In the genomic region with DNA sequence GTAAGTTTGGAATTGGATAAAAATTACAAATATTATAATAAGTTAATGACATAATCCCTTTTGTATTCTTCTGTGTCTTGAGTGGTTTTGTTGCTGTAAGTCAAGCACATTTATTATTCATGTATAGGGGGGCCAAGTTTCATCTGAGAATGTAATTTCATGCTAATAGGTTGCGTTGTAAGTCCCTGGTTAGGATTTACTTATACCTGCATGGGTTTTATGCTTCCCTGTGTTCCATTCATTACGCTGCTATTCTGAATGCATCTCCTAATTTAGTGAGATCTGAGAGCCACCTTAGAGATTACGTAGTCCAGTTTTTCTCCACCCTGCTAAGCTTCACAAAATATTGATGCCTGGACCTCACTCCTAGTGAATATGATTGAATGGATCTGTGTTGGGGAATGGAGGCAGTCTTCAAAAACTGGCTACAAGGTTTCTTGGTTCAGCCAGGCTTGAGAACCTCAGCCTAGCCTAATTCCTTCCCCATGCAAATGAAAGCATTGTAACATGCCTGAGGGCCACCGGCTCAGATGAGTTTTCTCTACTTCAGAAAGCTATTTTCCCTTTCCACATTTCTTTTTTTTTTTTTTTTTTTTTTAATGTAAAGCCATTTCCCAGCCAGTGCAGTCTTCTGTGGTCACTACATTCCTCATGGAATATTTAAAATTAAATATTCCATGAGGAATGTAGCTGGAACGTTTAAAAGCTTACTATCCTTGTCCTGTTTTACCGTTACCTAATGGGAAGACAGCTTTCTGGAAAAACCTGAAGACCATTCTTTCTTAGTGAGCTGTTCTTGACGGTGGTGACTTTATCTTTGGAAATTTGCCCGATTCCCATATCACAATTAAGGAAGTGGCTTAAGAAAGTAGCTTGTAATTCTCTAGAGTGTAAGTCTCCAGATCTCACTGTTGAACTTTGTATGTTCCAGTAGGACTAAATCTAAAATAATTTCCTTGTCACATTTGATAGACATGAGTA, we compare ENCODE assay signal across 16 cellular contexts. TPM values are rescaled to one million over a fixed set of nuclear protein-coding genes. Genes with fewer than 3 reads are reported as not detected.
DNase-seq lines count a peak whose midpoint lies in the region; ATAC-seq, FAIRE-seq and TF ChIP-seq lines count a peak whose summit lies in the region.
"Had no signal": no experiment of that assay in that cellular context is flagged by ENCODE, and none has a peak within 500 bp of the region (broad histone marks: within the 10 kb centered on the region; RNA-seq: fewer than 3 reads in every experiment).

No MANE protein-coding gene starts in this region.

- no peaks in the 10 kb centered on the region for H3K9me3 ChIP-seq in HepG2 (ENCODE audit: low read length)
- H3K9me3 ChIP-seq: BLaER1, vagina had no signal

- no peak for FAIRE-seq in HepG2 (lab: Jason Lieb, UNC)

- TF ChIP-seq POLR2A in HepG2 (IDR thresholded peaks at IDR 0.05; ENCODE audit: insufficient read depth in 1 of 2, low read depth in 2 of 2, low read length in 2 of 2), result no peak

- no TSS peak for BruUV-seq in HepG2 (replicated peaks; lab: Mats Ljungman, UMichigan)

- in situ Hi-C loops in HepG2 (cut with HindIII; ENCODE audit: extremely low pct_ligation_motif_present, low pct_unique_long_range_greater_than_20kb), result no loop called here

- ATAC-seq in HepG2, result no peak
- ATAC-seq: naive thymus-derived CD4-positive, alpha-beta T cell had no signal

- no peak overlapping the region for H2AFZ ChIP-seq in HepG2 (ENCODE audit: low read length)

- TF ChIP-seq RAD21 in HepG2 (CRISPR knock-in tag; IDR thresholded peaks at IDR 0.05), result no peak

- intact Hi-C loops in HepG2 (cut with micrococcal nuclease; ENCODE audit: unreplicated experiment), result no loop called here

- CTCF ChIA-PET in HepG2 (lab: Yijun Ruan, JAX; ENCODE audit: low intra/inter-chr PET ratio, low total read pairs), result no interaction called here

- no peak overlapping the region for H3K27ac ChIP-seq in HepG2 (ENCODE audit: extremely low read length, insufficient read depth, low read length)
- H3K27ac ChIP-seq: BLaER1, skin epidermis, vagina, WERI-Rb-1 had no signal

- TF ChIP-seq EP300 in HepG2 (IDR thresholded peaks at IDR 0.05; ENCODE audit: low read depth in 2 of 2, low read length in 2 of 2) (no peak), HepG2 (CRISPR knock-in tag; IDR thresholded peaks at IDR 0.05; ENCODE audit: borderline replicate concordance) (no peak)

- peak; percentile 74 for DNase-seq in AG10803 (ENCODE audit: low read depth)
- peak; percentile 83 for DNase-seq in NCI-H460 (ENCODE audit: extremely low read depth, low read depth)
- peak; percentile 79 to 87 for DNase-seq in cardiac fibroblast (ENCODE audit: low read depth in 2 of 2)
- DNase-seq in HepG2 (ENCODE audit: low spot score), result no peak
- DNase-seq in NCI-H2227 treated with DMSO at 0.1 percent for 48 hours (lab: John Stamatoyannopoulos, UW), result no peak
- DNase-seq in cortex of kidney (lab: John Stamatoyannopoulos, UW), result no peak
- DNase-seq in iPS-NIHi7 (ENCODE audit: extremely low spot score), result no peak
- no peak for DNase-seq in activated CD4-positive, CD25-positive, alpha-beta regulatory T cell treated with anti-CD3 and anti-CD28 coated beads, Interleukin-2, amount 50 U/mL, for 72 hours
- DNase-seq: MM.1S; naive thymus-derived CD4-positive, alpha-beta T cell; SHP77; WERI-Rb-1 had no signal

- no peak overlapping the region for H3K4me3 ChIP-seq in AG10803 (ENCODE audit: low read length)
- no peak overlapping the region for H3K4me3 ChIP-seq in cardiac fibroblast (replicated peaks in 1 of 2; ENCODE audit: low read depth in 2 of 2, low read length in 2 of 2)
- H3K4me3 ChIP-seq in HepG2 (replicated peaks in 1 of 3; ENCODE audit: insufficient read depth in 1 of 3, low read depth in 2 of 3, low read length in 3 of 3), result no peak overlapping the region
- H3K4me3 ChIP-seq: BLaER1, skin epidermis, vagina had no signal

- POLR2A ChIA-PET in HepG2 (lab: Yijun Ruan, JAX), result no interaction called here

- no peak overlapping the region for H3K9ac ChIP-seq in HepG2 (ENCODE audit: insufficient read depth, low read depth, low read length)
- H3K9ac ChIP-seq: BLaER1 had no signal

- no peaks in the 10 kb centered on the region for H4K20me1 ChIP-seq in HepG2 (ENCODE audit: insufficient read depth, low read length)
- H4K20me1 ChIP-seq: BLaER1 had no signal

- H3K4me1 ChIP-seq in HepG2 (ENCODE audit: insufficient read depth, low read length), result no peaks in the 10 kb centered on the region
- H3K4me1 ChIP-seq: BLaER1, vagina had no signal

- H3K79me2 ChIP-seq in HepG2 (ENCODE audit: insufficient read depth, low read length), result no peaks in the 10 kb centered on the region

- no peak overlapping the region for H3K4me2 ChIP-seq in HepG2 (ENCODE audit: low read depth, low read length)
- H3K4me2 ChIP-seq: BLaER1 had no signal

- H3K27me3 ChIP-seq in HepG2 (ENCODE audit: control insufficient read depth in 1 of 2, insufficient read depth in 2 of 2, low read length in 2 of 2), result peaks cover 0 to under 1% of the 10 kb centered on the region in 2 experiments; a peak in 1 of 5 replicates
- H3K27me3 ChIP-seq: BLaER1, vagina had no signal

- H3K36me3 ChIP-seq in HepG2 (replicated peaks in 1 of 2; ENCODE audit: control insufficient read depth in 1 of 2, insufficient read depth in 2 of 2, low read length in 2 of 2), result no peaks in the 10 kb centered on the region
- H3K36me3 ChIP-seq: BLaER1, vagina, WERI-Rb-1 had no signal

- no peak for TF ChIP-seq CTCF in AG10803 (conservative IDR thresholded peaks at IDR 0.05; ENCODE audit: low read length)
- TF ChIP-seq CTCF in cardiac fibroblast (IDR thresholded peaks at IDR 0.05; ENCODE audit: low read depth, low read length), result no peak
- no peak for TF ChIP-seq CTCF in HepG2 (CRISPR knock-in tag; IDR thresholded peaks at IDR 0.05)

- 51% methylated on average over 8 of the region's 8 CpGs for WGBS in HepG2 (ENCODE audit: low lambda C conversion rate)

TF ChIP-seq in HepG2, 621 proteins besides CTCF, POLR2A, EP300 and RAD21:
- TF ChIP-seq HNRNPH1 (optimal IDR thresholded peaks at IDR 0.05; ENCODE audit: low read depth, low read length) (no peak), ATF7 (IDR thresholded peaks at IDR 0.05) (peak; percentile 14; the same call in 1 of the 2 replicates), ATF7 (CRISPR knock-in tag; IDR thresholded peaks at IDR 0.05) (no peak), ZBTB7B (CRISPR knock-in tag; IDR thresholded peaks at IDR 0.05) (no peak)

RNA-seq across cellular contexts. Expression of a gene that starts 16.0 kb away (rescaled TPM):
- total RNA-seq in NCI-H460 (2014; rRNA removed; shearing (Covaris generic)), result 209 and 218 TPM in 2 replicates
- 105 and 143 TPM in 2 replicates for polyA plus RNA-seq in NCI-H460 (2014; cell fraction: nucleus; rRNA removed)
- total RNA-seq in HepG2 (2016; rRNA removed; fragmentation: Illumina TruSeq; extraction: Trizol), result 0.11 and 0.17 TPM in 2 replicates
- total RNA-seq in HepG2 (2016; cell fraction: cytosol; rRNA removed; fragmentation: Illumina TruSeq; extraction: Trizol; ENCODE audit: low read depth), result not detected in 2 replicates
- total RNA-seq in HepG2 (2016; cell fraction: insoluble cytoplasmic fraction; rRNA removed; fragmentation: Illumina TruSeq; extraction: Trizol), result 0.13 and 0.58 TPM in 2 replicates
- total RNA-seq in HepG2 (2016; cell fraction: membrane; rRNA removed; fragmentation: Illumina TruSeq; extraction: Trizol), result 0.09 and 0.17 TPM in 2 replicates
- total RNA-seq in HepG2 (2016; cell fraction: nucleus; rRNA removed; fragmentation: Illumina TruSeq; extraction: Trizol), result 0.09 TPM in 2 replicates
- polyA plus RNA-seq in HepG2 (2011; rRNA removed), result 0.12 and 0.21 TPM in 2 replicates
- 0.11 and 0.22 TPM in 2 replicates for polyA plus RNA-seq in HepG2 (2011; cell fraction: cytosol; rRNA removed)
- 0.11 and 0.14 TPM in 2 replicates for polyA plus RNA-seq in HepG2 (2011; cell fraction: nucleus; rRNA removed)
- polyA plus RNA-seq in HepG2 (2012), result 0.17 and 0.24 TPM in 2 replicates
- polyA plus RNA-seq in HepG2 (2016; cell fraction: cytosol; fragmentation: Illumina TruSeq; extraction: Trizol; ENCODE audit: low read depth), result 0.09 and 0.28 TPM in 2 replicates
- 0.20 and 0.27 TPM in 2 replicates for polyA plus RNA-seq in HepG2 (2016; cell fraction: insoluble cytoplasmic fraction; fragmentation: Illumina TruSeq; extraction: Trizol; ENCODE audit: low read depth)
- 0.09 and 0.24 TPM in 2 replicates for polyA plus RNA-seq in HepG2 (2016; cell fraction: membrane; fragmentation: Illumina TruSeq; extraction: Trizol; ENCODE audit: low read depth)
- 0.19 and 0.27 TPM in 2 replicates for polyA plus RNA-seq in HepG2 (2016; cell fraction: nucleus; fragmentation: Illumina TruSeq; extraction: Trizol; ENCODE audit: insufficient read depth, low read depth)
- polyA minus RNA-seq in HepG2 (2011; rRNA and poly(A)+ RNA removed; ENCODE audit: low replicate concordance), result 6.3 TPM in 1 of 2 replicates, not detected in the other
- 0.10 and 2.5 TPM in 2 replicates for polyA minus RNA-seq in HepG2 (2011; cell fraction: cytosol; rRNA and poly(A)+ RNA removed)
- polyA minus RNA-seq in HepG2 (2011; cell fraction: nucleus; rRNA and poly(A)+ RNA removed), result 0.13 and 0.25 TPM in 2 replicates
- total RNA-seq: G401 had no signal

Comparison
In these comparisons a context has a peak if more than half of its experiments do, and no peak if none do; other contexts are left out.
1. DNase-seq: peak in AG10803 (single experiment), NCI-H460 (single experiment) and cardiac fibroblast (2 of 2); none in HepG2 (single experiment), NCI-H2227 treated with DMSO at 0.1 percent for 48 hours (single experiment), cortex of kidney (single experiment), iPS-NIHi7 (single experiment) and activated CD4-positive, CD25-positive, alpha-beta regulatory T cell treated with anti-CD3 and anti-CD28 coated beads, Interleukin-2, amount 50 U/mL, for 72 hours (single experiment).
2. RNA of a gene that starts 16.0 kb away (total RNA-seq): 209 to 218 TPM in NCI-H460; 0.09 to 0.58 TPM in HepG2; every median in the first group is over 100 times any median in the second.